In the genomic region with DNA sequence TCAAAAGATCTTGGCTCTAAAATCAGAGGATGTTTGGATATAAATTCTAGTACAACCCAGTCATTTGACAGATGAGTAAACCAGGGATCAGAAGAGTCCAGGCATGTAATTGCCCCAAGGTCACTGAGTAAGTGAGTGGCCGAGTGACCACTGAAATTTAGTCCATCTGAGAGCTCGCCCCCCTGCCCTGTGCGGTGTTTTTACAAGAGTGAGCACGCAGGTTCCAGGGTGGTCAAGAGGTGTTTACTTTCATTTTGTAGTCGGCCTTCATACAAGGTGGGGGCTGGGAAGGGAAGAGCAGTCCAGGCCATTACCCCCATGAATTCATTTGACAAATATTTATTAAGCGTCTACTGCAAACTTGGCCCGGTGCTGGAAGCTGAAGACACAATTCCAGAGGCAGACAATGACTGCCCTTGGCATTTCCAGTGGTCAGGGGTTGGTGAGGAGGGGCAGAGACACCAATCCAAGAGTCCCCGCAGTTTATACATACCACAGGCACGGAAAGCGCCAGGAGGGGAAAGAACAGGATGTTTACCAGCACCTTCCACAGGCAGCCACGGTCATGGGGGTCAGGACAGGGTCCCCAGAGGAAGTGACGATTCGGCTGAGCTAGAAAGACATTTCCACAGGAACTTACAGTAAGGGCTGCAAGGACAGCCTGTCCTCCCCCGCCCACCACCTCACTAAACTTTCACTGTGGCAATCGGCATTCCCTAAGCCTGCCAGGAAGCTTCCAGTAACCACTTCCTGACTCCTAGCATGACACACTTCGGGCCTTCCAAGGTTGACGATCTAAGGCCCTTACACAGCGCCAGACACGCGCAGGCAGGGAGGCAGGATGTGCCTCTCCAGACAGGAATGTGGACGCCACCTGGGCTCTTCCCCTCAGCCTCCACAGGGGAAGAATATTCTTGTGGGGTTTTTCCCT, we compare ENCODE assay signal across 8 cellular contexts. TPM values are rescaled to one million over a fixed set of nuclear protein-coding genes. Genes with fewer than 3 reads are reported as not detected.
DNase-seq lines count a peak whose midpoint lies in the region; ATAC-seq and TF ChIP-seq lines count a peak whose summit lies in the region.

No MANE protein-coding gene starts in this region.

- H3K27ac Mint-ChIP-seq in activated CD4-positive, alpha-beta T cell treated with anti-CD3 and anti-CD28 coated beads for 36 hours, result peak overlapping the region; percentile 87
- peak overlapping the region; percentile 88 for H3K27ac Mint-ChIP-seq in activated CD8-positive, alpha-beta T cell treated with anti-CD3 and anti-CD28 coated beads for 36 hours

- H3K9me3 Mint-ChIP-seq in activated CD4-positive, alpha-beta T cell treated with anti-CD3 and anti-CD28 coated beads for 36 hours (ENCODE audit: low read depth), result no peaks in the 10 kb centered on the region
- H3K9me3 Mint-ChIP-seq in activated CD8-positive, alpha-beta T cell treated with anti-CD3 and anti-CD28 coated beads for 36 hours, result no peaks in the 10 kb centered on the region

- POLR2A ChIA-PET in activated CD4-positive, alpha-beta T cell treated with anti-CD3 and anti-CD28 coated beads for 36 hours (lab: Charles Lee), result interaction anchor here (1.5 to 3.7 kb wide), 2 partner anchors 19 to 95 kb away, joined by 3 to 31 read pairs; partner anchors contain the start of gene MT1E
- POLR2A ChIA-PET in activated CD8-positive, alpha-beta T cell treated with anti-CD3 and anti-CD28 coated beads for 36 hours (lab: Charles Lee), result interaction anchor here (0.8 to 1.9 kb wide), 6 partner anchors 8 to 78 kb away, joined by 3 to 10 read pairs (median 4); partner anchors contain the start of genes MT1H and MT1X

- no peaks in the 10 kb centered on the region for H3K27me3 Mint-ChIP-seq in activated CD4-positive, alpha-beta T cell treated with anti-CD3 and anti-CD28 coated beads for 36 hours
- no peaks in the 10 kb centered on the region for H3K27me3 Mint-ChIP-seq in activated CD8-positive, alpha-beta T cell treated with anti-CD3 and anti-CD28 coated beads for 36 hours

- H3K36me3 Mint-ChIP-seq in activated CD4-positive, alpha-beta T cell treated with anti-CD3 and anti-CD28 coated beads for 36 hours (ENCODE audit: low read depth), result peaks cover 7% of the 10 kb centered on the region
- peaks cover 2% of the 10 kb centered on the region for H3K36me3 Mint-ChIP-seq in activated CD8-positive, alpha-beta T cell treated with anti-CD3 and anti-CD28 coated beads for 36 hours (ENCODE audit: low read depth)

- H3K4me3 Mint-ChIP-seq in activated CD4-positive, alpha-beta T cell treated with anti-CD3 and anti-CD28 coated beads for 36 hours, result peak overlapping the region; percentile 97
- H3K4me3 Mint-ChIP-seq in activated CD8-positive, alpha-beta T cell treated with anti-CD3 and anti-CD28 coated beads for 36 hours, result no peak overlapping the region

- peaks cover 45% of the 10 kb centered on the region for H3K4me1 Mint-ChIP-seq in activated CD4-positive, alpha-beta T cell treated with anti-CD3 and anti-CD28 coated beads for 36 hours
- peaks cover 49% of the 10 kb centered on the region for H3K4me1 Mint-ChIP-seq in activated CD8-positive, alpha-beta T cell treated with anti-CD3 and anti-CD28 coated beads for 36 hours (ENCODE audit: low read depth)

- DNase-seq in activated CD4-positive, alpha-beta T cell treated with anti-CD3 and anti-CD28 coated beads for 36 hours, result peak; percentile 30
- DNase-seq in activated CD4-positive, alpha-beta T cell treated with anti-CD3 and anti-CD28 coated beads, Interleukin-2, amount 50 U/mL, for 48 hours, result no peak
- peak; percentile 51 for DNase-seq in activated CD8-positive, alpha-beta T cell treated with anti-CD3 and anti-CD28 coated beads for 36 hours
- DNase-seq in glomerular endothelial cell (ENCODE audit: extremely low read depth, low read depth, low spot score) (peak; percentile 95), posterior vena cava (ENCODE audit: low spot score) (peak; percentile 96), SK-N-DZ (ENCODE audit: low spot score) (no peak)

- intact Hi-C loops in activated CD4-positive, alpha-beta T cell treated with anti-CD3 and anti-CD28 coated beads for 36 hours (cut with DNase I, micrococcal nuclease), result loop anchor here in 1 of 2 experiments (10.0 kb wide), 1 partner anchor 928 kb away; the partner anchor contains the start of gene CCDC102A
- intact Hi-C loops in activated CD8-positive, alpha-beta T cell treated with anti-CD3 and anti-CD28 coated beads for 36 hours (cut with micrococcal nuclease), result no loop called here
- intact Hi-C loops in posterior vena cava (cut with DNase I), result no loop called here

- TF ChIP-seq CTCF in activated CD8-positive, alpha-beta T cell treated with anti-CD3 and anti-CD28 coated beads for 36 hours (IDR thresholded peaks at IDR 0.05), result no peak

- CTCF ChIA-PET in activated CD4-positive, alpha-beta T cell treated with anti-CD3 and anti-CD28 coated beads for 36 hours (lab: Charles Lee), result interaction anchor here (0.6 to 2.3 kb wide), 7 partner anchors 18 to 95 kb away, joined by 3 to 9 read pairs (median 4); partner anchors contain the start of genes MT1E and MT1X
- CTCF ChIA-PET in activated CD8-positive, alpha-beta T cell treated with anti-CD3 and anti-CD28 coated beads for 36 hours (lab: Charles Lee), result interaction anchor here (0.9 to 5.5 kb wide), 5 partner anchors 17 to 95 kb away, joined by 3 to 32 read pairs (median 4); no protein-coding TSS in a partner anchor

- no peak for ATAC-seq in activated CD4-positive, alpha-beta T cell treated with anti-CD3 and anti-CD28 coated beads for 36 hours
- ATAC-seq in activated CD8-positive, alpha-beta T cell treated with anti-CD3 and anti-CD28 coated beads for 36 hours, result no peak
- ATAC-seq in GM19351 (IDR thresholded peaks at IDR 0.05; ENCODE audit: unreplicated experiment) (no peak), HG02840 (IDR thresholded peaks at IDR 0.05; ENCODE audit: low FRiP score, unreplicated experiment) (no peak)

RNA-seq across cellular contexts. Expression of gene MT2A, which starts 1.4 kb away (rescaled TPM):
- total RNA-seq in activated CD4-positive, alpha-beta T cell treated with anti-CD3 and anti-CD28 coated beads for 36 hours, result 100 to 1,000 TPM; 114 to 380 TPM
- total RNA-seq in activated CD8-positive, alpha-beta T cell treated with anti-CD3 and anti-CD28 coated beads for 36 hours, result 100 to 1,000 TPM; 141 to 144 TPM
- 281 and 297 TPM in 2 replicates for total RNA-seq in glomerular endothelial cell
- total RNA-seq in posterior vena cava, result 1,000 to 10,000 TPM in 1 of 2 donors, 100 to 1,000 TPM in 1; 643 to 1,788 TPM
- polyA plus RNA-seq in SK-N-DZ (2014; cell fraction: cytosol; rRNA removed), result not detected in 2 replicates
- polyA plus RNA-seq in SK-N-DZ (2014; cell fraction: nucleus; rRNA removed), result 1.5 TPM in 1 of 2 replicates, not detected in the other

RNA-seq across cellular contexts. Expression of gene MT3, which starts 17.6 kb away (rescaled TPM):
- 10 to 100 TPM; 10.6 to 27.0 TPM for total RNA-seq in activated CD4-positive, alpha-beta T cell treated with anti-CD3 and anti-CD28 coated beads for 36 hours
- total RNA-seq in activated CD8-positive, alpha-beta T cell treated with anti-CD3 and anti-CD28 coated beads for 36 hours, result 10 to 100 TPM; 30.7 to 33.6 TPM
- total RNA-seq in glomerular endothelial cell, result not detected in 2 replicates
- not detected for total RNA-seq in posterior vena cava
- not detected in 2 replicates for polyA plus RNA-seq in SK-N-DZ (2014; cell fraction: cytosol; rRNA removed)
- not detected in 2 replicates for polyA plus RNA-seq in SK-N-DZ (2014; cell fraction: nucleus; rRNA removed)

RNA-seq across cellular contexts. Expression of gene MT1E, which starts 18.6 kb away (rescaled TPM):
- 100 to 1,000 TPM in 1 of 2 experiments, 10 to 100 TPM in 1; 61.1 to 108 TPM for total RNA-seq in activated CD4-positive, alpha-beta T cell treated with anti-CD3 and anti-CD28 coated beads for 36 hours
- 10 to 100 TPM; 22.1 to 23.3 TPM for total RNA-seq in activated CD8-positive, alpha-beta T cell treated with anti-CD3 and anti-CD28 coated beads for 36 hours
- total RNA-seq in glomerular endothelial cell, result 15.1 and 105 TPM in 2 replicates
- 100 to 1,000 TPM; 240 to 379 TPM for total RNA-seq in posterior vena cava
- 0.49 TPM in 1 of 2 replicates, not detected in the other for polyA plus RNA-seq in SK-N-DZ (2014; cell fraction: cytosol; rRNA removed)
- not detected in 2 replicates for polyA plus RNA-seq in SK-N-DZ (2014; cell fraction: nucleus; rRNA removed)

RNA-seq across cellular contexts. Expression of gene MT1M, which starts 25.5 kb away (rescaled TPM):
- total RNA-seq in activated CD4-positive, alpha-beta T cell treated with anti-CD3 and anti-CD28 coated beads for 36 hours, result not detected
- total RNA-seq in activated CD8-positive, alpha-beta T cell treated with anti-CD3 and anti-CD28 coated beads for 36 hours, result not detected
- total RNA-seq in glomerular endothelial cell, result not detected in 2 replicates
- 100 to 1,000 TPM in 1 of 2 donors, 10 to 100 TPM in 1; 82.2 to 146 TPM for total RNA-seq in posterior vena cava
- polyA plus RNA-seq in SK-N-DZ (2014; cell fraction: cytosol; rRNA removed), result not detected in 2 replicates
- polyA plus RNA-seq in SK-N-DZ (2014; cell fraction: nucleus; rRNA removed), result not detected in 2 replicates

RNA-seq across cellular contexts. Expression of gene MT1A, which starts 31.5 kb away (rescaled TPM):
- total RNA-seq in activated CD4-positive, alpha-beta T cell treated with anti-CD3 and anti-CD28 coated beads for 36 hours, result 1 to 10 TPM in 1 of 2 experiments, under 1 TPM in 1; 0.74 to 1.1 TPM
- total RNA-seq in activated CD8-positive, alpha-beta T cell treated with anti-CD3 and anti-CD28 coated beads for 36 hours, result not detected
- total RNA-seq in glomerular endothelial cell (16.4 TPM in 1 of 2 replicates, not detected in the other), posterior vena cava (100 to 1,000 TPM in 1 of 2 donors, 10 to 100 TPM in 1; 52.7 to 104 TPM)
- polyA plus RNA-seq in SK-N-DZ (2014; cell fraction: cytosol; rRNA removed), result not detected in 2 replicates
- polyA plus RNA-seq in SK-N-DZ (2014; cell fraction: nucleus; rRNA removed), result not detected in 2 replicates

Comparison
In these comparisons a context has a peak if more than half of its experiments do, and no peak if none do; other contexts are left out.
1. DNase-seq: peak in activated CD4-positive, alpha-beta T cell treated with anti-CD3 and anti-CD28 coated beads for 36 hours (single experiment), activated CD8-positive, alpha-beta T cell treated with anti-CD3 and anti-CD28 coated beads for 36 hours (single experiment), glomerular endothelial cell (single experiment) and posterior vena cava (single experiment); none in activated CD4-positive, alpha-beta T cell treated with anti-CD3 and anti-CD28 coated beads, Interleukin-2, amount 50 U/mL, for 48 hours (0 of 2) and SK-N-DZ (single experiment).
2. RNA of gene MT3, which starts 17.6 kb away (total RNA-seq): 30.7 to 33.6 TPM in activated CD8-positive, alpha-beta T cell treated with anti-CD3 and anti-CD28 coated beads for 36 hours and 10.6 to 27.0 TPM in activated CD4-positive, alpha-beta T cell treated with anti-CD3 and anti-CD28 coated beads for 36 hours; not detected in posterior vena cava and not detected in glomerular endothelial cell; every median in the first group is over 4 times any median in the second.